ENCODE assay signal across 1 cellular context in genomic region chr4:73432169-73433000, GRCh38.
TF ChIP-seq lines count a peak whose summit lies in the region.

No MANE protein-coding gene starts in this region.

TF ChIP-seq in HepG2, 621 proteins besides CTCF, POLR2A, EP300 and RAD21 (continued from another document and continues in another):
- peak; percentile 96 for TF ChIP-seq ARID5B (CRISPR knock-in tag; IDR thresholded peaks at IDR 0.05)
- peak; percentile 96 for TF ChIP-seq MED13 (CRISPR knock-in tag; IDR thresholded peaks at IDR 0.05)
- peak; percentile 10; the same call in 1 of the 2 replicates for TF ChIP-seq ZBTB21 (CRISPR knock-in tag; IDR thresholded peaks at IDR 0.05)
- TF ChIP-seq PHF20 (CRISPR knock-in tag; IDR thresholded peaks at IDR 0.05): no peak
- TF ChIP-seq RXRB (CRISPR knock-in tag; IDR thresholded peaks at IDR 0.05; ENCODE audit: borderline replicate concordance): peak; percentile 92
- TF ChIP-seq PITX1 (CRISPR knock-in tag; IDR thresholded peaks at IDR 0.05): peak; percentile 73
- peak; percentile 54; the same call in 1 of the 2 replicates for TF ChIP-seq NR2C2 (CRISPR knock-in tag; IDR thresholded peaks at IDR 0.05; ENCODE audit: borderline replicate concordance)
- TF ChIP-seq TP53 (CRISPR knock-in tag; conservative IDR thresholded peaks at IDR 0.05): no peak
- peak; percentile 75 for TF ChIP-seq SOX13 (IDR thresholded peaks at IDR 0.05)
- TF ChIP-seq SOX13 (CRISPR knock-in tag; conservative IDR thresholded peaks at IDR 0.05 in 1 of 2, IDR thresholded peaks at IDR 0.05 in 1 of 2): peak in 1 of 2 experiments; percentile 95; a peak in 2 of 4 replicates
- TF ChIP-seq ZNF572 (CRISPR knock-in tag; IDR thresholded peaks at IDR 0.05): no peak
- no peak for TF ChIP-seq ZSCAN22 (CRISPR knock-in tag; IDR thresholded peaks at IDR 0.05)
- peak; percentile 96 for TF ChIP-seq FOXO1 (CRISPR knock-in tag; IDR thresholded peaks at IDR 0.05)
- no peak for TF ChIP-seq ATAD3A (CRISPR knock-in tag; IDR thresholded peaks at IDR 0.05)
- TF ChIP-seq PAXIP1 (CRISPR knock-in tag; conservative IDR thresholded peaks at IDR 0.05): peak; percentile 95
- TF ChIP-seq NFKBIZ (CRISPR knock-in tag; IDR thresholded peaks at IDR 0.05): peak; percentile 89
- TF ChIP-seq ZMAT3 (CRISPR knock-in tag; conservative IDR thresholded peaks at IDR 0.05): 0 out of 2 replicates have a peak, but pooled peaks have one; percentile 29
- peak; percentile 60; the same call in 1 of the 2 replicates for TF ChIP-seq ZNF639 (CRISPR knock-in tag; conservative IDR thresholded peaks at IDR 0.05)
- TF ChIP-seq ZNF614 (CRISPR knock-in tag; IDR thresholded peaks at IDR 0.05; ENCODE audit: borderline replicate concordance): peak; percentile 74
- TF ChIP-seq POLR2AphosphoS5 (IDR thresholded peaks at IDR 0.05; ENCODE audit: low read depth, low read length): peak; percentile 32; the same call in 1 of the 2 replicates
- TF ChIP-seq KDM6A (CRISPR knock-in tag; IDR thresholded peaks at IDR 0.05; ENCODE audit: low read depth): peak; percentile 96
- peak; percentile 63; the same call in 1 of the 2 replicates for TF ChIP-seq ETV5 (CRISPR knock-in tag; IDR thresholded peaks at IDR 0.05; ENCODE audit: borderline replicate concordance)
- TF ChIP-seq MBD4 (IDR thresholded peaks at IDR 0.05; ENCODE audit: borderline replicate concordance, low read length): peak; percentile 77; the same call in 1 of the 2 replicates
- TF ChIP-seq GATAD1 (CRISPR knock-in tag; IDR thresholded peaks at IDR 0.05): peak; percentile 48
- TF ChIP-seq NFE2 (CRISPR knock-in tag; IDR thresholded peaks at IDR 0.05): no peak
- peak; percentile 55; the same call in 1 of the 2 replicates for TF ChIP-seq KDM5A (IDR thresholded peaks at IDR 0.05; ENCODE audit: borderline replicate concordance, low read length)
- peak; percentile 13 for TF ChIP-seq YY1 (IDR thresholded peaks at IDR 0.05; ENCODE audit: insufficient read depth, insufficient replicate concordance, low read depth, low read length)
- TF ChIP-seq CREM (IDR thresholded peaks at IDR 0.05): peak; percentile 93
- TF ChIP-seq CREM (CRISPR knock-in tag; IDR thresholded peaks at IDR 0.05): no peak
- TF ChIP-seq ATF4 (CRISPR knock-in tag; IDR thresholded peaks at IDR 0.05): peak in 1 of 2 experiments; percentile 85; a peak in 2 of 4 replicates
- no peak for TF ChIP-seq ZNF326 (CRISPR knock-in tag; IDR thresholded peaks at IDR 0.05; ENCODE audit: borderline replicate concordance)
- peak; percentile 100 for TF ChIP-seq HNF4A (CRISPR knock-in tag; IDR thresholded peaks at IDR 0.05)
- TF ChIP-seq MEF2D (CRISPR knock-in tag; IDR thresholded peaks at IDR 0.05): peak; percentile 91
- TF ChIP-seq ZNF503 (CRISPR knock-in tag; IDR thresholded peaks at IDR 0.05): peak; percentile 84
- 0 out of 2 replicates have a peak, but pooled peaks have one; percentile 19 for TF ChIP-seq TFDP2 (CRISPR knock-in tag; IDR thresholded peaks at IDR 0.05)
- TF ChIP-seq FOXA3 (CRISPR knock-in tag; IDR thresholded peaks at IDR 0.05): peak; percentile 94
- TF ChIP-seq ATF3 (CRISPR knock-in tag; IDR thresholded peaks at IDR 0.05): peak; percentile 71; the same call in 1 of the 2 replicates
- peak; percentile 96 for TF ChIP-seq HNF1A (IDR thresholded peaks at IDR 0.05; ENCODE audit: low read depth)
- TF ChIP-seq HNF1A (CRISPR knock-in tag; IDR thresholded peaks at IDR 0.05; ENCODE audit: borderline replicate concordance): peak; percentile 95
- no peak for TF ChIP-seq NONO (IDR thresholded peaks at IDR 0.05)
- peak; percentile 44 for TF ChIP-seq NONO (CRISPR knock-in tag; conservative IDR thresholded peaks at IDR 0.05)
- TF ChIP-seq FOXP1 (IDR thresholded peaks at IDR 0.05): peak; percentile 79
- peak; percentile 98 for TF ChIP-seq FOXP1 (CRISPR knock-in tag; IDR thresholded peaks at IDR 0.05)
- TF ChIP-seq RNF219 (CRISPR knock-in tag; IDR thresholded peaks at IDR 0.05): no peak
- peak; percentile 92 for TF ChIP-seq HNRNPUL1 (IDR thresholded peaks at IDR 0.05; ENCODE audit: low read depth, low read length)
- TF ChIP-seq ZBTB20 (CRISPR knock-in tag; IDR thresholded peaks at IDR 0.05; ENCODE audit: borderline replicate concordance, low read depth): peak; percentile 100
